1 cellular context compared by ENCODE assay signal in genomic region chr1:220874201-220874655, GRCh38.
TF ChIP-seq lines count a peak whose summit lies in the region.

No MANE protein-coding gene starts in this region.

TF ChIP-seq in GM23338, 12 proteins besides CTCF, POLR2A, EP300 and RAD21:
- TF ChIP-seq ZNF462 (CRISPR knock-in tag; IDR thresholded peaks at IDR 0.05) (no peak), ETS1 (IDR thresholded peaks at IDR 0.05) (no peak), CREB1 (CRISPR knock-in tag; IDR thresholded peaks at IDR 0.05; ENCODE audit: low read depth) (no peak), EZH2 (IDR thresholded peaks at IDR 0.05; ENCODE audit: low read depth, unreplicated experiment) (no peak), ZNF114 (CRISPR knock-in tag; IDR thresholded peaks at IDR 0.05) (no peak), NANOG (IDR thresholded peaks at IDR 0.05; ENCODE audit: borderline replicate concordance) (no peak), EZH2phosphoT487 (IDR thresholded peaks at IDR 0.05; ENCODE audit: unreplicated experiment) (no peak), REST (IDR thresholded peaks at IDR 0.05; ENCODE audit: unreplicated experiment) (no peak), POLR2AphosphoS5 (IDR thresholded peaks at IDR 0.05; ENCODE audit: low read depth) (no peak), JUNB (IDR thresholded peaks at IDR 0.05; ENCODE audit: unreplicated experiment) (no peak), STAT1 (IDR thresholded peaks at IDR 0.05; ENCODE audit: unreplicated experiment) (no peak), ZNF331 (CRISPR knock-in tag; IDR thresholded peaks at IDR 0.05; ENCODE audit: low read depth) (no peak)
